In genomic region chr1:16167331-16168143, GRCh38 we compare ENCODE assay signal across 8 cellular contexts. TPM values are rescaled to one million over a fixed set of nuclear protein-coding genes. Genes with fewer than 3 reads are reported as not detected.
DNase-seq lines count a peak whose midpoint lies in the region; ATAC-seq and TF ChIP-seq lines count a peak whose summit lies in the region.

No MANE protein-coding gene starts in this region.

- H3K9me2 ChIP-seq in OCI-LY7 (ENCODE audit: insufficient read depth, low read length), result no peaks in the 10 kb centered on the region

- H3K9me3 ChIP-seq in OCI-LY7 (ENCODE audit: low read length) (no peaks in the 10 kb centered on the region), right atrium auricular region (no peaks in the 10 kb centered on the region)

- ATAC-seq in GM19452 (IDR thresholded peaks at IDR 0.05; ENCODE audit: unreplicated experiment) (peak; percentile 48), HG03196 (IDR thresholded peaks at IDR 0.05; ENCODE audit: unreplicated experiment) (no peak)

- H3K36me3 ChIP-seq in OCI-LY7 (ENCODE audit: insufficient read depth, low read length) (no peaks in the 10 kb centered on the region), right atrium auricular region (no peaks in the 10 kb centered on the region)

- peak overlapping the region; percentile 67 for H3K4me2 ChIP-seq in OCI-LY7 (ENCODE audit: low read length)

- H3K27ac ChIP-seq in OCI-LY7 (ENCODE audit: low read depth, low read length, poor library complexity, severe bottlenecking) (no peak overlapping the region), right atrium auricular region (peak overlapping the region in 1 of 2 donors; percentile 47)

- H4K20me1 ChIP-seq in OCI-LY7 (ENCODE audit: insufficient read depth, low read length), result no peaks in the 10 kb centered on the region

- H2AFZ ChIP-seq in OCI-LY7 (ENCODE audit: low read length), result peak overlapping the region; percentile 65

- H3K4me1 ChIP-seq in OCI-LY7 (ENCODE audit: insufficient read depth, low read length, poor library complexity, severe bottlenecking), result peaks cover 26% of the 10 kb centered on the region
- peaks cover 0 to 27% of the 10 kb centered on the region in 2 donors for H3K4me1 ChIP-seq in right atrium auricular region

- CTCF ChIA-PET in OCI-LY7 (lab: Charles Lee; ENCODE audit: unreplicated experiment), result interaction anchor here (0.6 kb wide), 1 partner anchor 13 kb away, joined by 10 read pairs; no protein-coding TSS in a partner anchor

- POLR2A ChIA-PET in OCI-LY7 (lab: Charles Lee), result no interaction called here

- intact Hi-C loops in OCI-LY7 (cut with micrococcal nuclease; ENCODE audit: unreplicated experiment), result no loop called here

- TF ChIP-seq CTCF in OCI-LY7 (conservative IDR thresholded peaks at IDR 0.05; ENCODE audit: low read length), result no peak
- no peak for TF ChIP-seq CTCF in right atrium auricular region (IDR thresholded peaks at IDR 0.05)

- DNase-seq in OCI-LY7 (ENCODE audit: low spot score), result peak; percentile 73
- peak; percentile 20 to 65 (median 38) for DNase-seq in activated naive CD4-positive, alpha-beta T cell (lab: John Stamatoyannopoulos, UW)
- DNase-seq in right atrium auricular region (ENCODE audit: low spot score), result no peak
- DNase-seq in stimulated activated CD4-positive, alpha-beta T cell treated with anti-CD3 and anti-CD28 coated beads, Interleukin-12 subunit alpha, Interleukin-12 subunit beta, amount 100 ng/mL, for 24 hours (ENCODE audit: low read depth in 2 of 2), result peak; percentile 24 to 40
- DNase-seq in A172 (ENCODE audit: low spot score), result no peak
- no peak for DNase-seq in NCI-H2107 treated with DMSO at 0.1 percent for 48 hours (lab: John Stamatoyannopoulos, UW; ENCODE audit: unreplicated experiment)

- H3K79me2 ChIP-seq in OCI-LY7 (ENCODE audit: insufficient read depth, low read depth, low read length), result no peaks in the 10 kb centered on the region

- no peaks in the 10 kb centered on the region for H3K27me3 ChIP-seq in right atrium auricular region

- BruUV-seq in OCI-LY7 (replicated peaks; lab: Mats Ljungman, UMichigan), result no TSS peak

- H3K4me3 ChIP-seq in OCI-LY7 (ENCODE audit: low read depth, low read length, poor library complexity, severe bottlenecking) (peak overlapping the region; percentile 67), right atrium auricular region (peak overlapping the region; percentile 35 to 56)

RNA-seq across cellular contexts. Expression of gene EPHA2, which starts 11.7 kb away (rescaled TPM):
- total RNA-seq in OCI-LY7 (2014; rRNA removed; shearing (Covaris generic)), result not detected in 2 replicates
- total RNA-seq in OCI-LY7 (2022) (0.15 TPM in 1 of 2 replicates, not detected in the other), right atrium auricular region (10 to 100 TPM; 17.5 to 43.5 TPM)
- total RNA-seq in A172 (2014; rRNA removed; shearing (Covaris generic)), result 54.3 and 78.1 TPM in 2 replicates

RNA-seq across cellular contexts. Expression of gene ARHGEF19, which starts 44.9 kb away (rescaled TPM):
- 2.7 and 5.9 TPM in 2 replicates for total RNA-seq in OCI-LY7 (2014; rRNA removed; shearing (Covaris generic))
- 3.9 and 6.2 TPM in 2 replicates for total RNA-seq in OCI-LY7 (2022)
- 1 to 10 TPM; 1.5 to 4.8 TPM for total RNA-seq in right atrium auricular region
- total RNA-seq in A172 (2014; rRNA removed; shearing (Covaris generic)), result 0.50 and 1.1 TPM in 2 replicates

Comparison
In these comparisons a context has a peak if more than half of its experiments do, and no peak if none do; other contexts are left out.
1. DNase-seq: peak in OCI-LY7 (single experiment), activated naive CD4-positive, alpha-beta T cell (4 of 4) and stimulated activated CD4-positive, alpha-beta T cell treated with anti-CD3 and anti-CD28 coated beads, Interleukin-12 subunit alpha, Interleukin-12 subunit beta, amount 100 ng/mL, for 24 hours (2 of 2); none in right atrium auricular region (single experiment), A172 (single experiment) and NCI-H2107 treated with DMSO at 0.1 percent for 48 hours (single experiment).
2. RNA of gene EPHA2, which starts 11.7 kb away (total RNA-seq): 54.3 to 78.1 TPM in A172 and 17.5 to 43.5 TPM in right atrium auricular region; 0.15 TPM in OCI-LY7; every median in the first group is over 10 times any median in the second.